In the genomic region with DNA sequence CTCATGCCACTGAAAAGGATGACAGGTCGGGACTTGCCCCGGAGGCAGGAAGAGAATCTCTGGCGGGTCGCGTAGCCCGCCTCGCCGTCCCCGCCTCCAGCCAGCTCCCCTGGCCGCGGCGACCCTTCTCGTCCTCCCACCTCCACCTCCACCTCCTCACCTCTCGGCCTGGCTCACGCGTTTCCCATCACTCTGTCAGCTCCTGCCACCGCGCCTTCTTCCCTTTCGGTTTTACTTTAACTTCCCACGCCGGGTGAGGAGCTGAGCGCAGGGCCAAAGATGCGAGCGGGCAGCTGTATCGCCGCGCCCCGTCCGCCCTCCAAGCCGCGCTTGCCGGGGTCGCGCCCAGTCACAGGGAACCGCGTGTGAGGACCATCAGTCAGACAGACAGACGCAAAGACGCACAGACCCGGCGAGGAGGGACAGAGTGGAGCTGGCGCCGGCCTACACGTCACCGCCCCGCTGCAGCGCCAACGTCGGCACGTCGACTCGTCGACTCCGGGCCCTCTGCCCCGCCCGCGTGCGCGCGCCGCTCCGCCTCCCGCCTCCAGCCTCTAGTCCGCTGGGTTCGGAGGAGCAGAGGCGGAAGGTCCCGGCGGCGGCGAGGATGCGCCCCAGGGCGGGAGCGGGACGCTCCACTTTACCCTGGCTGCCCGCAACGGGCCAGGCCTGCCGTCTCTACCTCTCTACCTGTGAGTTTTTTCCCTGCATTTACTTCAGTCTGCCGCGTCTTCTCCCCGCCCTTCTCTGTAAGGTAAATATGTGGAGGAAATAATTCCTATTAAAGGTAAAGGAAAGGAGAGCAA, we compare ENCODE assay signal across 8 cellular contexts. TPM values are rescaled to one million over a fixed set of nuclear protein-coding genes. Genes with fewer than 3 reads are reported as not detected.
DNase-seq lines count a peak whose midpoint lies in the region; ATAC-seq lines count a peak whose summit lies in the region.

A gene with protein sequence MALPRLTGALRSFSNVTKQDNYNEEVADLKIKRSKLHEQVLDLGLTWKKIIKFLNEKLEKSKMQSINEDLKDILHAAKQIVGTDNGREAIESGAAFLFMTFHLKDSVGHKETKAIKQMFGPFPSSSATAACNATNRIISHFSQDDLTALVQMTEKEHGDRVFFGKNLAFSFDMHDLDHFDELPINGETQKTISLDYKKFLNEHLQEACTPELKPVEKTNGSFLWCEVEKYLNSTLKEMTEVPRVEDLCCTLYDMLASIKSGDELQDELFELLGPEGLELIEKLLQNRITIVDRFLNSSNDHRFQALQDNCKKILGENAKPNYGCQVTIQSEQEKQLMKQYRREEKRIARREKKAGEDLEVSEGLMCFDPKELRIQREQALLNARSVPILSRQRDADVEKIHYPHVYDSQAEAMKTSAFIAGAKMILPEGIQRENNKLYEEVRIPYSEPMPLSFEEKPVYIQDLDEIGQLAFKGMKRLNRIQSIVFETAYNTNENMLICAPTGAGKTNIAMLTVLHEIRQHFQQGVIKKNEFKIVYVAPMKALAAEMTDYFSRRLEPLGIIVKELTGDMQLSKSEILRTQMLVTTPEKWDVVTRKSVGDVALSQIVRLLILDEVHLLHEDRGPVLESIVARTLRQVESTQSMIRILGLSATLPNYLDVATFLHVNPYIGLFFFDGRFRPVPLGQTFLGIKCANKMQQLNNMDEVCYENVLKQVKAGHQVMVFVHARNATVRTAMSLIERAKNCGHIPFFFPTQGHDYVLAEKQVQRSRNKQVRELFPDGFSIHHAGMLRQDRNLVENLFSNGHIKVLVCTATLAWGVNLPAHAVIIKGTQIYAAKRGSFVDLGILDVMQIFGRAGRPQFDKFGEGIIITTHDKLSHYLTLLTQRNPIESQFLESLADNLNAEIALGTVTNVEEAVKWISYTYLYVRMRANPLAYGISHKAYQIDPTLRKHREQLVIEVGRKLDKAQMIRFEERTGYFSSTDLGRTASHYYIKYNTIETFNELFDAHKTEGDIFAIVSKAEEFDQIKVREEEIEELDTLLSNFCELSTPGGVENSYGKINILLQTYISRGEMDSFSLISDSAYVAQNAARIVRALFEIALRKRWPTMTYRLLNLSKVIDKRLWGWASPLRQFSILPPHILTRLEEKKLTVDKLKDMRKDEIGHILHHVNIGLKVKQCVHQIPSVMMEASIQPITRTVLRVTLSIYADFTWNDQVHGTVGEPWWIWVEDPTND (N-terminal part only) (minus strand): TSS at position 429 of the 806 bp plus-strand sequence. CDS start 13,332 bp downstream, outside the sequence.

- H3K4me3 ChIP-seq in HUES64 (ENCODE audit: low read length), result peak within 1 kb of the TSS; percentile 86
- H3K4me3 ChIP-seq in mucosa of rectum (ENCODE audit: low read length in 2 of 2), result peak within 1 kb of the TSS; percentile 94

- H3K27me3 ChIP-seq in HUES64 (ENCODE audit: insufficient read depth, low read length) (no peaks in the 10 kb centered on the region), mucosa of rectum (ENCODE audit: control insufficient read depth in 2 of 2, insufficient read depth in 2 of 2, low read length in 2 of 2) (no peaks in the 10 kb centered on the region)

- H3K9ac ChIP-seq in HUES64 (ENCODE audit: low read depth, low read length) (peak within 1 kb of the TSS; percentile 80), mucosa of rectum (ENCODE audit: low read depth in 1 of 2, low read length in 2 of 2) (peak within 1 kb of the TSS; percentile 81 to 87)

- DNase-seq in DMS 273 treated with DMSO at 0.1 percent for 48 hours (lab: John Stamatoyannopoulos, UW) (peak; percentile 77), OCI-M1 (lab: John Stamatoyannopoulos, UW) (peak; percentile 96), activated T-cell treated with anti-CD3 and anti-CD28 coated beads for 24 hours (ENCODE audit: low read depth) (peak; percentile 88), epithelial cell of prostate (ENCODE audit: low read depth, low spot score) (peak; percentile 45)
- peak; percentile 80 to 89 for DNase-seq in stimulated activated CD8-positive, alpha-beta memory T cell treated with anti-CD3 and anti-CD28 coated beads, Interleukin-4, amount 100 ng/mL, for 4 hours (ENCODE audit: low read depth in 2 of 2, low spot score in 1 of 2)

- H3K36me3 ChIP-seq in HUES64 (ENCODE audit: insufficient read depth, low read length) (no peaks in the 10 kb centered on the region), mucosa of rectum (ENCODE audit: control insufficient read depth in 2 of 2, insufficient read depth in 2 of 2, low read length in 2 of 2) (no peaks in the 10 kb centered on the region)

- WGBS in HUES64, result under 1% methylated on average over 79 of the region's 79 CpGs

- peak within 1 kb of the TSS; percentile 83 for H3K27ac ChIP-seq in HUES64 (ENCODE audit: low read depth, low read length)
- peak within 1 kb of the TSS; percentile 85 for H3K27ac ChIP-seq in epithelial cell of prostate
- H3K27ac ChIP-seq in mucosa of rectum (ENCODE audit: low read depth in 2 of 2, low read length in 2 of 2), result peak within 1 kb of the TSS; percentile 94 to 95

- ATAC-seq in GM21515 (IDR thresholded peaks at IDR 0.05; ENCODE audit: unreplicated experiment), result peak; percentile 98

- H3K9me3 ChIP-seq in HUES64 (ENCODE audit: insufficient read depth, low read depth, low read length) (no peaks in the 10 kb centered on the region), mucosa of rectum (ENCODE audit: control insufficient read depth in 2 of 2, low read length in 2 of 2) (no peaks in the 10 kb centered on the region)

- H3K4me1 ChIP-seq in HUES64 (ENCODE audit: insufficient read depth, low read length), result peaks cover 63% of the 10 kb centered on the region
- H3K4me1 ChIP-seq in mucosa of rectum (ENCODE audit: control insufficient read depth in 2 of 2, insufficient read depth in 2 of 2, low read length in 2 of 2), result peaks cover 0 to 4% of the 10 kb centered on the region in 2 donors

RNA-seq across cellular contexts. Expression of the gene that starts here (rescaled TPM):
- 40.7 TPM for polyA plus RNA-seq in HUES64 (2013, experiment 1 of 2)
- 44.4 TPM for polyA plus RNA-seq in HUES64 (2013, experiment 2 of 2)

Comparison
In these comparisons a context has a peak if more than half of its experiments do, and no peak if none do; other contexts are left out.
1. Peak in every context shown above with its lines: DNase-seq, ATAC-seq, H3K4me3 ChIP-seq and H3K27ac ChIP-seq.
2. DNase-seq: peak in every context shown above with its lines; median percentile 96 in OCI-M1; 88 in activated T-cell treated with anti-CD3 and anti-CD28 coated beads for 24 hours; 84 in stimulated activated CD8-positive, alpha-beta memory T cell treated with anti-CD3 and anti-CD28 coated beads, Interleukin-4, amount 100 ng/mL, for 4 hours; 77 in DMS 273 treated with DMSO at 0.1 percent for 48 hours; 45 in epithelial cell of prostate.